ENCODE assay signal across 23 cellular contexts in genomic region chr18:10463741-10464140, GRCh38. TPM values are rescaled to one million over a fixed set of nuclear protein-coding genes. Genes with fewer than 3 reads are reported as not detected.
"Had no signal": no experiment of that assay in that cellular context is flagged by ENCODE, and none has a peak within 500 bp of the region (broad histone marks: within the 10 kb centered on the region; RNA-seq: fewer than 3 reads in every experiment).

No MANE protein-coding gene starts in this region.

- H3K4me3 ChIP-seq: esophagus squamous epithelium, heart left ventricle, hepatocyte, lung, ovary, psoas muscle, skin epidermis, spleen, suprapubic skin, transverse colon, vagina had no signal

- H3K36me3 ChIP-seq: ovary, spleen, transverse colon, vagina had no signal

- H3K9me3 ChIP-seq: esophagus squamous epithelium, heart left ventricle, ovary, psoas muscle, spleen, suprapubic skin, transverse colon, vagina had no signal

- H3K27ac Mint-ChIP-seq: natural killer cell had no signal

- H3K4me2 ChIP-seq: hepatocyte had no signal

- H3K9me3 Mint-ChIP-seq: natural killer cell had no signal

- H3K36me3 Mint-ChIP-seq: memory B cell, natural killer cell had no signal

- ATAC-seq: effector memory CD8-positive, alpha-beta T cell; heart left ventricle; left lobe of liver; natural killer cell; psoas muscle; right cardiac atrium; stimulated activated naive CD8-positive, alpha-beta T cell treated with anti-CD3 and anti-CD28 coated beads, Interleukin-15, amount 100 ng/mL, for 72 hours had no signal

- H3K4me3 Mint-ChIP-seq: effector memory CD8-positive, alpha-beta T cell; memory B cell; natural killer cell; stimulated activated naive CD8-positive, alpha-beta T cell treated with anti-CD3 and anti-CD28 coated beads, Interleukin-15, amount 100 ng/mL, for 72 hours had no signal

- H3K27ac ChIP-seq: esophagus squamous epithelium, heart left ventricle, hepatocyte, ovary, psoas muscle, spleen, transverse colon, vagina had no signal

- H3K4me1 ChIP-seq: psoas muscle, spleen, transverse colon had no signal

- H3K4me1 Mint-ChIP-seq: natural killer cell; stimulated activated naive CD8-positive, alpha-beta T cell treated with anti-CD3 and anti-CD28 coated beads, Interleukin-15, amount 100 ng/mL, for 72 hours had no signal

- DNase-seq: cortex of kidney; effector memory CD8-positive, alpha-beta T cell; erythroblast; esophagus squamous epithelium; heart left ventricle; kidney; natural killer cell; ovary; psoas muscle; right cardiac atrium; spleen; stimulated activated CD4-positive, alpha-beta T cell treated with anti-CD3 and anti-CD28 coated beads, Interleukin-4, amount 100 ng/mL, for 4 hours; stimulated activated naive CD4-positive, alpha-beta T cell; stimulated activated naive CD8-positive, alpha-beta T cell treated with anti-CD3 and anti-CD28 coated beads, Interleukin-15, amount 100 ng/mL, for 72 hours; transverse colon had no signal

- H3K27me3 ChIP-seq: esophagus squamous epithelium, heart left ventricle, hepatocyte, ovary, suprapubic skin, transverse colon, vagina had no signal

RNA-seq across cellular contexts. Expression of gene APCDD1, which starts 9.3 kb away (rescaled TPM):
- total RNA-seq: dermis microvascular lymphatic vessel endothelial cell had no signal
